1 cellular context compared by ENCODE assay signal in the genomic region with DNA sequence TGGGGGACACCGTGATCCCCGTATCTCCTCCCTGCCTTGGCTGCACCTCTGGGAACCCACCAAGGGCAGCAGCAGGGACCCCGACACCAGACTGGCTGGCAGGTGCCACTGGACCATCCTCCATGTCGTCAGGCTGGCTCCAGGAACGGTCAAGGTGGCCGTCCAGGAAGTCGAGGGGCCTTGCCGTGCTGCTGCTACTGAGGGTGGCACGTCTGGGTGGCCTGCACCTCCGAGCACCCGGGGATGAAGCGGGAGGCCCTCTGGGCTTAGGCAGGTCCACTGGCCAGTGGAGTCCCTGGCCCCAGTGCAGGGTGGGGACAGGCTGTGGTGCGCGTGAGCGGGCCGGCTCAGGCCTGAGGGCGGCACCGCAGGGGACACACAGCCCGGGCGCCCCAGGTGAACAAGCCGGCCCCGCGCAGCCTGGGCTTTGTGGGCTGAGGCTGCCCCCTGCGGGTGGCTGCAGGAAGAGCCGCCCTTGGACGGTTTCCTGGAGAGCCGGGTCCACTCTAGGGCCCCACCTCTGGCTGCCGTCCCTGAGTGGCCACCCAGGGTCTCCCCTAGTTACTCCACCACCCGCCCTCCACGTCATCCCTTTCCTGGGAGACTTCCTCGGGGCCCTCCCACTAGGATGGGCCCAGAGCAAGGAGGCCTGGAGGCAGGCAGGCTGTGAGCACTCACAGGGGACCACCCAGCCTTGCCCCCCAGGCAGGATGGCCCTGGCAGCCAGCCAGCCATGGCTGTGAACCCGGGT.
TF ChIP-seq lines count a peak whose summit lies in the region.

No MANE protein-coding gene starts in this region.

TF ChIP-seq in HepG2, 621 proteins besides CTCF, POLR2A, EP300 and RAD21 (continued from another document and continues in another):
- TF ChIP-seq, protein P1, sequence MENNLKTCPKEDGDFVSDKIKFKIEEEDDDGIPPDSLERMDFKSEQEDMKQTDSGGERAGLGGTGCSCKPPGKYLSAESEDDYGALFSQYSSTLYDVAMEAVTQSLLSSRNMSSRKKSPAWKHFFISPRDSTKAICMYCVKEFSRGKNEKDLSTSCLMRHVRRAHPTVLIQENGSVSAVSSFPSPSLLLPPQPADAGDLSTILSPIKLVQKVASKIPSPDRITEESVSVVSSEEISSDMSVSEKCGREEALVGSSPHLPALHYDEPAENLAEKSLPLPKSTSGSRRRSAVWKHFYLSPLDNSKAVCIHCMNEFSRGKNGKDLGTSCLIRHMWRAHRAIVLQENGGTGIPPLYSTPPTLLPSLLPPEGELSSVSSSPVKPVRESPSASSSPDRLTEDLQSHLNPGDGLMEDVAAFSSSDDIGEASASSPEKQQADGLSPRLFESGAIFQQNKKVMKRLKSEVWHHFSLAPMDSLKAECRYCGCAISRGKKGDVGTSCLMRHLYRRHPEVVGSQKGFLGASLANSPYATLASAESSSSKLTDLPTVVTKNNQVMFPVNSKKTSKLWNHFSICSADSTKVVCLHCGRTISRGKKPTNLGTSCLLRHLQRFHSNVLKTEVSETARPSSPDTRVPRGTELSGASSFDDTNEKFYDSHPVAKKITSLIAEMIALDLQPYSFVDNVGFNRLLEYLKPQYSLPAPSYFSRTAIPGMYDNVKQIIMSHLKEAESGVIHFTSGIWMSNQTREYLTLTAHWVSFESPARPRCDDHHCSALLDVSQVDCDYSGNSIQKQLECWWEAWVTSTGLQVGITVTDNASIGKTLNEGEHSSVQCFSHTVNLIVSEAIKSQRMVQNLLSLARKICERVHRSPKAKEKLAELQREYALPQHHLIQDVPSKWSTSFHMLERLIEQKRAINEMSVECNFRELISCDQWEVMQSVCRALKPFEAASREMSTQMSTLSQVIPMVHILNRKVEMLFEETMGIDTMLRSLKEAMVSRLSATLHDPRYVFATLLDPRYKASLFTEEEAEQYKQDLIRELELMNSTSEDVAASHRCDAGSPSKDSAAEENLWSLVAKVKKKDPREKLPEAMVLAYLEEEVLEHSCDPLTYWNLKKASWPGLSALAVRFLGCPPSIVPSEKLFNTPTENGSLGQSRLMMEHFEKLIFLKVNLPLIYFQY (CRISPR knock-in tag; IDR thresholded peaks at IDR 0.05; ENCODE audit: borderline replicate concordance), result peak; percentile 65; the same call in 1 of the 2 replicates
- TF ChIP-seq STAG1 (CRISPR knock-in tag; IDR thresholded peaks at IDR 0.05) (peak; percentile 99), E2F2 (CRISPR knock-in tag; IDR thresholded peaks at IDR 0.05; ENCODE audit: borderline replicate concordance) (no peak), IRF1 (CRISPR knock-in tag; IDR thresholded peaks at IDR 0.05; ENCODE audit: low read depth) (no peak), EHMT2 (IDR thresholded peaks at IDR 0.05; ENCODE audit: borderline replicate concordance, low read depth, low read length) (no peak), NFAT5 (CRISPR knock-in tag; IDR thresholded peaks at IDR 0.05) (peak; percentile 45; the same call in 1 of the 2 replicates), HMGXB4 (CRISPR knock-in tag; IDR thresholded peaks at IDR 0.05; ENCODE audit: borderline replicate concordance in 1 of 2, low read depth in 1 of 2) (peak; percentile 48 to 50; a peak in 2 of 4 replicates), ZNF232 (CRISPR knock-in tag; IDR thresholded peaks at IDR 0.05; ENCODE audit: borderline replicate concordance) (0 out of 2 replicates have a peak, but pooled peaks have one; percentile 58), GABPB1 (CRISPR knock-in tag; IDR thresholded peaks at IDR 0.05) (peak; percentile 70; the same call in 1 of the 2 replicates), MED1 (CRISPR knock-in tag; IDR thresholded peaks at IDR 0.05) (peak; percentile 69), ZBTB21 (CRISPR knock-in tag; IDR thresholded peaks at IDR 0.05) (no peak), ZNF44 (CRISPR knock-in tag; IDR thresholded peaks at IDR 0.05) (no peak), ZNF605 (CRISPR knock-in tag; IDR thresholded peaks at IDR 0.05) (no peak; the same call in 1 of the 2 replicates), ZNF619 (CRISPR knock-in tag; IDR thresholded peaks at IDR 0.05) (peak; percentile 91; the same call in 1 of the 2 replicates), ZNF430 (CRISPR knock-in tag; IDR thresholded peaks at IDR 0.05) (no peak), PHF20 (CRISPR knock-in tag; IDR thresholded peaks at IDR 0.05) (no peak)
- TF ChIP-seq, protein P2, sequence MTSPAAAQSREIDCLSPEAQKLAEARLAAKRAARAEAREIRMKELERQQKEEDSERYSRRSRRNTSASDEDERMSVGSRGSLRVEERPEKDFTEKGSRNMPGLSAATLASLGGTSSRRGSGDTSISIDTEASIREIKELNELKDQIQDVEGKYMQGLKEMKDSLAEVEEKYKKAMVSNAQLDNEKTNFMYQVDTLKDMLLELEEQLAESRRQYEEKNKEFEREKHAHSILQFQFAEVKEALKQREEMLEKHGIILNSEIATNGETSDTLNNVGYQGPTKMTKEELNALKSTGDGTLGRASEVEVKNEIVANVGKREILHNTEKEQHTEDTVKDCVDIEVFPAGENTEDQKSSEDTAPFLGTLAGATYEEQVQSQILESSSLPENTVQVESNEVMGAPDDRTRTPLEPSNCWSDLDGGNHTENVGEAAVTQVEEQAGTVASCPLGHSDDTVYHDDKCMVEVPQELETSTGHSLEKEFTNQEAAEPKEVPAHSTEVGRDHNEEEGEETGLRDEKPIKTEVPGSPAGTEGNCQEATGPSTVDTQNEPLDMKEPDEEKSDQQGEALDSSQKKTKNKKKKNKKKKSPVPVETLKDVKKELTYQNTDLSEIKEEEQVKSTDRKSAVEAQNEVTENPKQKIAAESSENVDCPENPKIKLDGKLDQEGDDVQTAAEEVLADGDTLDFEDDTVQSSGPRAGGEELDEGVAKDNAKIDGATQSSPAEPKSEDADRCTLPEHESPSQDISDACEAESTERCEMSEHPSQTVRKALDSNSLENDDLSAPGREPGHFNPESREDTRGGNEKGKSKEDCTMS (CRISPR knock-in tag; conservative IDR thresholded peaks at IDR 0.05), result no peak
- TF ChIP-seq, protein P3, sequence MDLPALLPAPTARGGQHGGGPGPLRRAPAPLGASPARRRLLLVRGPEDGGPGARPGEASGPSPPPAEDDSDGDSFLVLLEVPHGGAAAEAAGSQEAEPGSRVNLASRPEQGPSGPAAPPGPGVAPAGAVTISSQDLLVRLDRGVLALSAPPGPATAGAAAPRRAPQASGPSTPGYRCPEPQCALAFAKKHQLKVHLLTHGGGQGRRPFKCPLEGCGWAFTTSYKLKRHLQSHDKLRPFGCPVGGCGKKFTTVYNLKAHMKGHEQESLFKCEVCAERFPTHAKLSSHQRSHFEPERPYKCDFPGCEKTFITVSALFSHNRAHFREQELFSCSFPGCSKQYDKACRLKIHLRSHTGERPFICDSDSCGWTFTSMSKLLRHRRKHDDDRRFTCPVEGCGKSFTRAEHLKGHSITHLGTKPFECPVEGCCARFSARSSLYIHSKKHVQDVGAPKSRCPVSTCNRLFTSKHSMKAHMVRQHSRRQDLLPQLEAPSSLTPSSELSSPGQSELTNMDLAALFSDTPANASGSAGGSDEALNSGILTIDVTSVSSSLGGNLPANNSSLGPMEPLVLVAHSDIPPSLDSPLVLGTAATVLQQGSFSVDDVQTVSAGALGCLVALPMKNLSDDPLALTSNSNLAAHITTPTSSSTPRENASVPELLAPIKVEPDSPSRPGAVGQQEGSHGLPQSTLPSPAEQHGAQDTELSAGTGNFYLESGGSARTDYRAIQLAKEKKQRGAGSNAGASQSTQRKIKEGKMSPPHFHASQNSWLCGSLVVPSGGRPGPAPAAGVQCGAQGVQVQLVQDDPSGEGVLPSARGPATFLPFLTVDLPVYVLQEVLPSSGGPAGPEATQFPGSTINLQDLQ (CRISPR knock-in tag; IDR thresholded peaks at IDR 0.05), result no peak
- TF ChIP-seq, protein P4, sequence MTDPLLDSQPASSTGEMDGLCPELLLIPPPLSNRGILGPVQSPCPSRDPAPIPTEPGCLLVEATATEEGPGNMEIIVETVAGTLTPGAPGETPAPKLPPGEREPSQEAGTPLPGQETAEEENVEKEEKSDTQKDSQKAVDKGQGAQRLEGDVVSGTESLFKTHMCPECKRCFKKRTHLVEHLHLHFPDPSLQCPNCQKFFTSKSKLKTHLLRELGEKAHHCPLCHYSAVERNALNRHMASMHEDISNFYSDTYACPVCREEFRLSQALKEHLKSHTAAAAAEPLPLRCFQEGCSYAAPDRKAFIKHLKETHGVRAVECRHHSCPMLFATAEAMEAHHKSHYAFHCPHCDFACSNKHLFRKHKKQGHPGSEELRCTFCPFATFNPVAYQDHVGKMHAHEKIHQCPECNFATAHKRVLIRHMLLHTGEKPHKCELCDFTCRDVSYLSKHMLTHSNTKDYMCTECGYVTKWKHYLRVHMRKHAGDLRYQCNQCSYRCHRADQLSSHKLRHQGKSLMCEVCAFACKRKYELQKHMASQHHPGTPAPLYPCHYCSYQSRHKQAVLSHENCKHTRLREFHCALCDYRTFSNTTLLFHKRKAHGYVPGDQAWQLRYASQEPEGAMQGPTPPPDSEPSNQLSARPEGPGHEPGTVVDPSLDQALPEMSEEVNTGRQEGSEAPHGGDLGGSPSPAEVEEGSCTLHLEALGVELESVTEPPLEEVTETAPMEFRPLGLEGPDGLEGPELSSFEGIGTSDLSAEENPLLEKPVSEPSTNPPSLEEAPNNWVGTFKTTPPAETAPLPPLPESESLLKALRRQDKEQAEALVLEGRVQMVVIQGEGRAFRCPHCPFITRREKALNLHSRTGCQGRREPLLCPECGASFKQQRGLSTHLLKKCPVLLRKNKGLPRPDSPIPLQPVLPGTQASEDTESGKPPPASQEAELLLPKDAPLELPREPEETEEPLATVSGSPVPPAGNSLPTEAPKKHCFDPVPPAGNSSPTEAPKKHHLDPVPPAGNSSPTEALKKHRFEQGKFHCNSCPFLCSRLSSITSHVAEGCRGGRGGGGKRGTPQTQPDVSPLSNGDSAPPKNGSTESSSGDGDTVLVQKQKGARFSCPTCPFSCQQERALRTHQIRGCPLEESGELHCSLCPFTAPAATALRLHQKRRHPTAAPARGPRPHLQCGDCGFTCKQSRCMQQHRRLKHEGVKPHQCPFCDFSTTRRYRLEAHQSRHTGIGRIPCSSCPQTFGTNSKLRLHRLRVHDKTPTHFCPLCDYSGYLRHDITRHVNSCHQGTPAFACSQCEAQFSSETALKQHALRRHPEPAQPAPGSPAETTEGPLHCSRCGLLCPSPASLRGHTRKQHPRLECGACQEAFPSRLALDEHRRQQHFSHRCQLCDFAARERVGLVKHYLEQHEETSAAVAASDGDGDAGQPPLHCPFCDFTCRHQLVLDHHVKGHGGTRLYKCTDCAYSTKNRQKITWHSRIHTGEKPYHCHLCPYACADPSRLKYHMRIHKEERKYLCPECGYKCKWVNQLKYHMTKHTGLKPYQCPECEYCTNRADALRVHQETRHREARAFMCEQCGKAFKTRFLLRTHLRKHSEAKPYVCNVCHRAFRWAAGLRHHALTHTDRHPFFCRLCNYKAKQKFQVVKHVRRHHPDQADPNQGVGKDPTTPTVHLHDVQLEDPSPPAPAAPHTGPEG (CRISPR knock-in tag; IDR thresholded peaks at IDR 0.05), result 0 out of 2 replicates have a peak, but pooled peaks have one; percentile 23
